In genomic region chr4:13483142-13484044, GRCh38 we compare ENCODE assay signal across 8 cellular contexts. TPM values are rescaled to one million over a fixed set of nuclear protein-coding genes. Genes with fewer than 3 reads are reported as not detected.
A peak's percentile ranks its signal among the peaks of the same experiment; 100 is the strongest.
DNase-seq lines count a peak whose midpoint lies in the region; ATAC-seq and TF ChIP-seq lines count a peak whose summit lies in the region.

No MANE protein-coding gene starts in this region.

- ATAC-seq in HG02759 (IDR thresholded peaks at IDR 0.05; ENCODE audit: unreplicated experiment), result peak; percentile 8

- no peaks in the 10 kb centered on the region for H3K36me3 Mint-ChIP-seq in activated CD4-positive, alpha-beta T cell treated with anti-CD3 and anti-CD28 coated beads, Interleukin-2, amount 10 ng/mL, durations not matched to agents 7 days and 5 days (ENCODE audit: low read depth)

- peak overlapping the region; percentile 87 for H3K4me3 Mint-ChIP-seq in activated CD4-positive, alpha-beta T cell treated with anti-CD3 and anti-CD28 coated beads, Interleukin-2, amount 10 ng/mL, durations not matched to agents 7 days and 5 days

- no peak for TF ChIP-seq EP300 in suprapubic skin (IDR thresholded peaks at IDR 0.05)

- H3K4me1 ChIP-seq in suprapubic skin, result peaks cover 26% of the 10 kb centered on the region

- no peak for TF ChIP-seq POLR2A in suprapubic skin (IDR thresholded peaks at IDR 0.05)

- H3K9me3 Mint-ChIP-seq in activated CD4-positive, alpha-beta T cell treated with anti-CD3 and anti-CD28 coated beads, Interleukin-2, amount 10 ng/mL, durations not matched to agents 7 days and 5 days, result no peaks in the 10 kb centered on the region

- H3K4me1 Mint-ChIP-seq in activated CD4-positive, alpha-beta T cell treated with anti-CD3 and anti-CD28 coated beads, Interleukin-2, amount 10 ng/mL, durations not matched to agents 7 days and 5 days, result peaks cover 25% of the 10 kb centered on the region

- H3K27me3 Mint-ChIP-seq in activated CD4-positive, alpha-beta T cell treated with anti-CD3 and anti-CD28 coated beads, Interleukin-2, amount 10 ng/mL, durations not matched to agents 7 days and 5 days, result peaks cover 6% of the 10 kb centered on the region

- POLR2A ChIA-PET in activated CD4-positive, alpha-beta T cell treated with anti-CD3 and anti-CD28 coated beads, Interleukin-2, amount 10 ng/mL, durations not matched to agents 7 days and 5 days (lab: Charles Lee), result interaction anchor here (0.6 kb wide), 1 partner anchor 326 kb away, joined by 3 read pairs; no protein-coding TSS in a partner anchor

- H3K9me3 ChIP-seq in suprapubic skin, result no peaks in the 10 kb centered on the region

- TF ChIP-seq CTCF in suprapubic skin (IDR thresholded peaks at IDR 0.05), result no peak

- H3K27ac Mint-ChIP-seq in activated CD4-positive, alpha-beta T cell treated with anti-CD3 and anti-CD28 coated beads, Interleukin-2, amount 10 ng/mL, durations not matched to agents 7 days and 5 days, result peak overlapping the region; percentile 99

- H3K4me3 ChIP-seq in suprapubic skin, result peak overlapping the region; percentile 88

- WGBS in suprapubic skin, result 8% methylated on average over 38 of the region's 38 CpGs

- CTCF ChIA-PET in activated CD4-positive, alpha-beta T cell treated with anti-CD3 and anti-CD28 coated beads, Interleukin-2, amount 10 ng/mL, durations not matched to agents 7 days and 5 days (lab: Charles Lee), result interaction anchor here (1.1 kb wide), 1 partner anchor 8 kb away, joined by 3 read pairs; no protein-coding TSS in a partner anchor

- H3K27ac ChIP-seq in epithelial cell of prostate, result peak overlapping the region; percentile 75
- peak overlapping the region; percentile 93 for H3K27ac ChIP-seq in suprapubic skin

- H3K36me3 ChIP-seq in suprapubic skin, result no peaks in the 10 kb centered on the region

- H3K27me3 ChIP-seq in suprapubic skin, result peaks cover 5% of the 10 kb centered on the region

- peak; percentile 14 for DNase-seq in stimulated activated CD4-positive, alpha-beta T cell treated with anti-CD3 and anti-CD28 coated beads, Interleukin-12 subunit alpha, Interleukin-12 subunit beta, amount 100 ng/mL, for 4 hours
- no peak for DNase-seq in stimulated activated CD4-positive, alpha-beta T cell treated with anti-CD3 and anti-CD28 coated beads, Interleukin-4, amount 100 ng/mL, for 1 hour
- DNase-seq in NCI-H146 (lab: John Stamatoyannopoulos, UW), result peak; percentile 63
- DNase-seq in activated CD4-positive, alpha-beta T cell treated with anti-CD3 and anti-CD28 coated beads, Interleukin-2, amount 10 ng/mL, durations not matched to agents 7 days and 5 days, result peak; percentile 23
- no peak for DNase-seq in epithelial cell of prostate (ENCODE audit: low read depth, low spot score)
- DNase-seq in midbrain (lab: John Stamatoyannopoulos, UW), result peak; percentile 46
- DNase-seq in suprapubic skin (ENCODE audit: low spot score in 2 of 2), result peak in 1 of 2 donors; percentile 78

RNA-seq across cellular contexts. Expression of gene RAB28, which starts 0.7 kb away (rescaled TPM):
- total RNA-seq in activated CD4-positive, alpha-beta T cell treated with anti-CD3 and anti-CD28 coated beads, Interleukin-2, amount 10 ng/mL, durations not matched to agents 7 days and 5 days, result 10 to 100 TPM; 14.6 to 17.3 TPM
- total RNA-seq in suprapubic skin, result 10 to 100 TPM in 3 of 4 donors, 1 to 10 TPM in 1; 9.7 to 17.6 (median 12.6) TPM

Comparison
In these comparisons a context has a peak if more than half of its experiments do, and no peak if none do; other contexts are left out.
1. DNase-seq: peak in stimulated activated CD4-positive, alpha-beta T cell treated with anti-CD3 and anti-CD28 coated beads, Interleukin-12 subunit alpha, Interleukin-12 subunit beta, amount 100 ng/mL, for 4 hours (single experiment), NCI-H146 (single experiment), activated CD4-positive, alpha-beta T cell treated with anti-CD3 and anti-CD28 coated beads, Interleukin-2, amount 10 ng/mL, durations not matched to agents 7 days and 5 days (single experiment) and midbrain (single experiment); none in stimulated activated CD4-positive, alpha-beta T cell treated with anti-CD3 and anti-CD28 coated beads, Interleukin-4, amount 100 ng/mL, for 1 hour (single experiment) and epithelial cell of prostate (single experiment).